8 cellular contexts compared by ENCODE assay signal in the genomic region with DNA sequence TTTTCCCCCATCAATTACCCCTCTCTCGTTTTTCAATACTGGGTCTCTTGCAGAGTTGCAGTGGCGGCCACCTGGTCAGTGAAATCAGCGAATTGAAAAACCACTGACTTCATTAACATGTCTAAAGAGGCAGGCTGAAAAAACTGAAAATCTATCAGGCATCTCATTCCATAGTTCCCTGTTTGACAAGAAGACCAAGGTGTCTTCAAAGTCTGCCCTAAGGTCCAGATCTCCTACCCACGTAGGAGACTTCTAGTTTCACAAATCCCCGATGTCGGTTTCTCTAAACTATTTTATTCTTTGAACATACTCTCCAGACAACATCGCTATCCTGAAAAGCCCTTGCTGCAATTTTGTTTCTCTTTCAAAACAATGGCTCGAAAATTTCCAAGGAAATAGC. TPM values are rescaled to one million over a fixed set of nuclear protein-coding genes. Genes with fewer than 3 reads are reported as not detected.
A peak's percentile ranks its signal among the peaks of the same experiment; 100 is the strongest.
DNase-seq lines count a peak whose midpoint lies in the region; ATAC-seq, FAIRE-seq and TF ChIP-seq lines count a peak whose summit lies in the region.

No MANE protein-coding gene starts in this region.

- H3K4me3 ChIP-seq in endocrine pancreas (ENCODE audit: control insufficient read depth, insufficient read depth, low read length) (peak overlapping the region; percentile 75), pancreas (peak overlapping the region; percentile 21 to 84 (median 65))

- H3K27ac ChIP-seq in pancreas = peak overlapping the region; percentile 20 to 97 (median 60)

- intact Hi-C loops in pancreas (cut with DNase I) = no loop called here

- H3K27me3 ChIP-seq in endocrine pancreas (ENCODE audit: control insufficient read depth, insufficient read depth, low read length) = no peaks in the 10 kb centered on the region
- H3K27me3 ChIP-seq in pancreas = no peaks in the 10 kb centered on the region

- WGBS in pancreas, 2 donors = 35 to 44% methylated on average over 8 of the region's 8 CpGs

- no peak overlapping the region for H3K9ac ChIP-seq in endocrine pancreas (ENCODE audit: control insufficient read depth, insufficient read depth, low read length)

- H3K36me3 ChIP-seq in endocrine pancreas (ENCODE audit: control insufficient read depth, insufficient read depth, low read length) = no peaks in the 10 kb centered on the region
- peaks cover 0 to 18% (median 14%) of the 10 kb centered on the region in 3 donors for H3K36me3 ChIP-seq in pancreas

- H3K9me3 ChIP-seq in endocrine pancreas (ENCODE audit: control insufficient read depth, low read length) = no peaks in the 10 kb centered on the region
- no peaks in the 10 kb centered on the region for H3K9me3 ChIP-seq in pancreas

- TF ChIP-seq CTCF in pancreas (IDR thresholded peaks at IDR 0.05) = no peak

- DNase-seq in DMS79 treated with DMSO at 0.1 percent for 48 hours (lab: John Stamatoyannopoulos, UW) (peak; percentile 81), NCI-H774 (lab: John Stamatoyannopoulos, UW) (peak; percentile 4), pancreas (no peak), RCC 7860 (ENCODE audit: low spot score) (no peak), activated gamma-delta T cell (lab: John Stamatoyannopoulos, UW) (no peak)

- ATAC-seq in pancreas = no peak
- no peak for ATAC-seq in HG03097 (IDR thresholded peaks at IDR 0.05; ENCODE audit: low FRiP score, unreplicated experiment)
- ATAC-seq in HG03457 (IDR thresholded peaks at IDR 0.05; ENCODE audit: unreplicated experiment) = no peak

- FAIRE-seq in pancreas (lab: Jason Lieb, UNC) (no peak), RCC 7860 (lab: Jason Lieb, UNC) (no peak)

- no peaks in the 10 kb centered on the region for H3K4me1 ChIP-seq in endocrine pancreas (ENCODE audit: control insufficient read depth, insufficient read depth, low read length)
- H3K4me1 ChIP-seq in pancreas = peaks cover 8 to 12% (median 8%) of the 10 kb centered on the region in 3 donors

RNA-seq across cellular contexts. Expression of a gene that starts 0.8 kb away (rescaled TPM):
- 100 to 1,000 TPM in 4 of 6 donors, 10 to 100 TPM in 2; 66.1 to 171 (median 116) TPM for total RNA-seq in pancreas
- 100 to 1,000 TPM in 1 of 2 donors, 10 to 100 TPM in 1; 67.9 to 111 TPM for polyA plus RNA-seq in pancreas

RNA-seq across cellular contexts. Expression of a gene that starts 2.3 kb away (rescaled TPM):
- 10 to 100 TPM; 12.3 to 18.7 (median 13.5) TPM for total RNA-seq in pancreas
- 10 to 100 TPM; 18.9 to 28.0 TPM for polyA plus RNA-seq in pancreas

RNA-seq across cellular contexts. Expression of a gene that starts 23.1 kb away (rescaled TPM):
- total RNA-seq in pancreas = 10 to 100 TPM; 45.7 to 92.2 (median 51.3) TPM
- polyA plus RNA-seq in pancreas = 100 to 1,000 TPM; 123 to 151 TPM

RNA-seq across cellular contexts. Expression of a gene that starts 25.0 kb away (rescaled TPM):
- 10 to 100 TPM; 23.0 to 87.5 (median 41.3) TPM for total RNA-seq in pancreas
- 100 to 1,000 TPM in 1 of 2 donors, 10 to 100 TPM in 1; 99.4 to 174 TPM for polyA plus RNA-seq in pancreas

RNA-seq across cellular contexts. Expression of a gene that starts 28.6 kb away (rescaled TPM):
- total RNA-seq in pancreas = 1 to 10 TPM; 3.3 to 7.9 (median 4.6) TPM
- polyA plus RNA-seq in pancreas = 10 to 100 TPM; 18.2 to 23.6 TPM

Comparison
In these comparisons a context has a peak if more than half of its experiments do, and no peak if none do; other contexts are left out.
1. DNase-seq: peak in DMS79 treated with DMSO at 0.1 percent for 48 hours (single experiment) and NCI-H774 (single experiment); none in pancreas (0 of 6), RCC 7860 (single experiment) and activated gamma-delta T cell (single experiment).